34 cellular contexts compared by ENCODE assay signal in the genomic region with DNA sequence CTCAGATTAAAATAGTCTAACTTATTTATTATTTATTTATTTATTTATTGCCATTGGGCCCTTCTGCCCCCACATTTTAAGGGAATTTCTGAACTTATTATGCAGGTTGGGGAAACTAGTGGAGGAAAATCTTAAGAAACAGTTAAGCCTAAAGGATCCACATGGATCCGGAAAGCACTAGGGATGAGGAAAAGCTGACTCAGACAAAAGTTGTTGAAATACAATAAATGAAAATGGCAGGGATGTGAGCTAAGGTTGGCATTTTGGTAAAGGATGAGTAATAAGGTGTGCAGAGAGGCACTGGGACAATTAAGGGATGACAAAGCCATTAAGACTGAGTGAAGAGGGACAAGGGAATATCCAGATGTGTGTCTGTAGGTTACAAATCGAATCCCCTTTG.
"Had no signal": no experiment of that assay in that cellular context is flagged by ENCODE, and none has a peak within 500 bp of the region (broad histone marks: within the 10 kb centered on the region; RNA-seq: fewer than 3 reads in every experiment).

No MANE protein-coding gene starts in this region.

- H3K36me3 Mint-ChIP-seq: activated naive CD8-positive, alpha-beta T cell treated with anti-CD3 and anti-CD28 coated beads for 36 hours had no signal

- H3K9me3 Mint-ChIP-seq: activated CD4-positive, alpha-beta memory T cell treated with anti-CD3 and anti-CD28 coated beads, Interleukin-2, amount 10 ng/mL, durations not matched to agents 7 days and 5 days; activated CD4-positive, alpha-beta T cell treated with anti-CD3 and anti-CD28 coated beads, Interleukin-2, amount 10 ng/mL, durations not matched to agents 7 days and 5 days; activated naive CD8-positive, alpha-beta T cell treated with anti-CD3 and anti-CD28 coated beads for 36 hours; activated naive CD8-positive, alpha-beta T cell treated with anti-CD3 and anti-CD28 coated beads, Interleukin-2, amount 50 U/mL, for 24 hours; activated T-cell treated with anti-CD3 and anti-CD28 coated beads, Interleukin-2, amount 50 U/mL, for 24 hours; activated T-cell treated with anti-CD3 and anti-CD28 coated beads, Interleukin-2, amount 50 U/mL, for 72 hours; effector memory CD8-positive, alpha-beta T cell had no signal

- H3K79me2 ChIP-seq: hepatocyte had no signal

- ATAC-seq: activated naive CD8-positive, alpha-beta T cell treated with anti-CD3 and anti-CD28 coated beads, Interleukin-2, amount 50 U/mL, for 24 hours; activated T-cell treated with anti-CD3 and anti-CD28 coated beads, Interleukin-2, amount 50 U/mL, for 72 hours; body of pancreas; effector memory CD8-positive, alpha-beta T cell; gastroesophageal sphincter; heart right ventricle; WTC11 had no signal

- H3K27me3 Mint-ChIP-seq: activated naive CD8-positive, alpha-beta T cell treated with anti-CD3 and anti-CD28 coated beads for 36 hours; activated naive CD8-positive, alpha-beta T cell treated with anti-CD3 and anti-CD28 coated beads, Interleukin-2, amount 50 U/mL, for 24 hours; activated T-cell treated with anti-CD3 and anti-CD28 coated beads, Interleukin-2, amount 50 U/mL, for 24 hours had no signal

- H3K4me3 ChIP-seq: adrenal gland, body of pancreas, cardiac muscle cell, esophagus muscularis mucosa, gastroesophageal sphincter, heart right ventricle, hepatocyte had no signal

- H3K4me2 ChIP-seq: hepatocyte had no signal

- H3K4me3 Mint-ChIP-seq: activated CD4-positive, alpha-beta memory T cell treated with anti-CD3 and anti-CD28 coated beads, Interleukin-2, amount 10 ng/mL, durations not matched to agents 7 days and 5 days; activated CD4-positive, alpha-beta T cell treated with anti-CD3 and anti-CD28 coated beads, Interleukin-2, amount 10 ng/mL, durations not matched to agents 7 days and 5 days; activated naive CD8-positive, alpha-beta T cell treated with anti-CD3 and anti-CD28 coated beads for 36 hours; activated naive CD8-positive, alpha-beta T cell treated with anti-CD3 and anti-CD28 coated beads, Interleukin-2, amount 50 U/mL, for 24 hours; activated T-cell treated with anti-CD3 and anti-CD28 coated beads, Interleukin-2, amount 50 U/mL, for 24 hours; activated T-cell treated with anti-CD3 and anti-CD28 coated beads, Interleukin-2, amount 50 U/mL, for 72 hours; effector memory CD8-positive, alpha-beta T cell; WTC11 had no signal

- H3K36me3 ChIP-seq: adrenal gland, cardiac muscle cell, esophagus muscularis mucosa, gastroesophageal sphincter, heart right ventricle had no signal

- H3K27ac Mint-ChIP-seq: activated CD4-positive, alpha-beta memory T cell treated with anti-CD3 and anti-CD28 coated beads, Interleukin-2, amount 10 ng/mL, durations not matched to agents 7 days and 5 days; activated CD4-positive, alpha-beta T cell treated with anti-CD3 and anti-CD28 coated beads, Interleukin-2, amount 10 ng/mL, durations not matched to agents 7 days and 5 days; activated naive CD8-positive, alpha-beta T cell treated with anti-CD3 and anti-CD28 coated beads for 36 hours; activated naive CD8-positive, alpha-beta T cell treated with anti-CD3 and anti-CD28 coated beads, Interleukin-2, amount 50 U/mL, for 24 hours; activated T-cell treated with anti-CD3 and anti-CD28 coated beads, Interleukin-2, amount 50 U/mL, for 24 hours; activated T-cell treated with anti-CD3 and anti-CD28 coated beads, Interleukin-2, amount 50 U/mL, for 72 hours; effector memory CD8-positive, alpha-beta T cell; WTC11 had no signal

- H2AFZ ChIP-seq: hepatocyte had no signal

- H3K4me1 ChIP-seq: adrenal gland, body of pancreas had no signal

- DNase-seq: activated CD4-positive, alpha-beta memory T cell treated with anti-CD3 and anti-CD28 coated beads, Interleukin-2, amount 10 ng/mL, durations not matched to agents 7 days and 5 days; activated CD4-positive, alpha-beta T cell treated with anti-CD3 and anti-CD28 coated beads for 1 hour; activated CD4-positive, alpha-beta T cell treated with anti-CD3 and anti-CD28 coated beads for 4 hours; activated CD4-positive, alpha-beta T cell treated with anti-CD3 and anti-CD28 coated beads, Interleukin-2, amount 10 ng/mL, durations not matched to agents 7 days and 5 days; activated CD4-positive, alpha-beta T cell treated with anti-CD3 and anti-CD28 coated beads, Interleukin-2, amount 50 U/mL, for 4 hours; activated CD8-positive, alpha-beta memory T cell treated with anti-CD3 and anti-CD28 coated beads, Interleukin-2, amount 50 U/mL, for 48 hours; activated gamma-delta T cell; activated naive CD4-positive, alpha-beta T cell; activated naive CD4-positive, alpha-beta T cell treated with anti-CD3 and anti-CD28 coated beads, Interleukin-2, amount 50 U/mL, for 16 hours; activated naive CD8-positive, alpha-beta T cell treated with anti-CD3 and anti-CD28 coated beads for 36 hours; activated naive CD8-positive, alpha-beta T cell treated with anti-CD3 and anti-CD28 coated beads, Interleukin-2, amount 50 U/mL, for 24 hours; activated T-cell treated with anti-CD3 and anti-CD28 coated beads for 4 hours; activated T-cell treated with anti-CD3 and anti-CD28 coated beads, Interleukin-2, amount 50 U/mL, for 24 hours; activated T-cell treated with anti-CD3 and anti-CD28 coated beads, Interleukin-2, amount 50 U/mL, for 72 hours; adrenal gland; amygdala; aorta; body of pancreas; central memory CD4-positive, alpha-beta T cell; cortex of kidney; dermis blood vessel endothelial cell; effector CD4-positive, alpha-beta T cell; effector memory CD8-positive, alpha-beta T cell; foreskin melanocyte; heart right ventricle; T-helper 2 cell had no signal

- H3K9me3 ChIP-seq: adrenal gland, body of pancreas had no signal

- H3K27me3 ChIP-seq: adrenal gland, body of pancreas, cardiac muscle cell, esophagus muscularis mucosa, gastroesophageal sphincter, heart right ventricle, hepatocyte had no signal

- H3K27ac ChIP-seq: adrenal gland, body of pancreas, cardiac muscle cell, heart right ventricle, hepatocyte, VCaP had no signal

- FAIRE-seq: colon, endothelial cell of umbilical vein had no signal
